In the genomic region with DNA sequence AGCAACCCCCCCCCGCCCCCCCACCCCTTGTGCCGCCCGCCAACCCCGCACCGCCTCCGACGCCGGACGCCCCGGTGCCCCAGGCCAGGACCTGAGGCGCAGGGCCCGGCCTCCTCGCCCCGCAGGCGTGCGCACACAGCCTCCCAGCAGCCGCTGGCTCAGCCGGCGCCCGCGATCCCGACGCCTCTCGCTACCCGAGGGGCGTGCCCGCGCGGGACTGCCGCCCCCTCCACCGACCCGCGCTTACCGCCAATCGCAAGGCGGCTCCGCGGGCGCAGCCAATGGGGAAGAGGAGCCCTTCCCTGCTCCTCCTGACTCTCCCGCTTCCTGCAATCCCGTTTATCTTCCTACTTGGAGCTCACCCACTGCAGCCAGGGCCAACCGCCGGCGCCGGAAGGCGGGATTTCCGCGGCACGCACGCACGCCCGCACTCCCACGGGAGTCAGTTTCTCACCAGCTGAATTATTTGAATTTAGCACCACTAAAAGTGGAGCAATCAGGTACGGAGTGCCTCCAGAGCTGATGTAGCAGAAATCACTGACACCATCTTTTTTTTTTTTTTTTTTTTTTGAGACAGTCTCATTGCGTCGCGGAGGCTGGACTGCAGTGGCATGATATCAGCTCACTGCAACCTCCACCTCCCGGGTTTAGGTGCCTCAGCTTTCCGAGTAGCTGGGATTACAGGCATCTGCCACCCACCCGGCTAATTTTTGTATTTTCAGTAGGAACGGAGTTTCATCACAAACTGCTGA, we compare ENCODE assay signal across 8 cellular contexts.
A peak's percentile ranks its signal among the peaks of the same experiment; 100 is the strongest.
DNase-seq lines count a peak whose midpoint lies in the region; ATAC-seq, FAIRE-seq and TF ChIP-seq lines count a peak whose summit lies in the region.
"Not testable (repeated sequence)": the region's sequence is repeated elsewhere in the genome, so short reads cannot be mapped to it uniquely, and the experiment has no call there.

No MANE protein-coding gene starts in this region.

- H3K9me3 ChIP-seq in K562 (replicated peaks; ENCODE audit: control insufficient read depth, insufficient read depth, low read depth, low read length); heart right ventricle; right lobe of liver; psoas muscle; aorta (ENCODE audit: control insufficient read depth, low read length): not testable (repeated sequence)

- H3K4me1 Mint-ChIP-seq in activated CD4-positive, alpha-beta T cell treated with anti-CD3 and anti-CD28 coated beads for 36 hours: not testable (repeated sequence)

- H4K20me1 ChIP-seq in K562 (replicated peaks; ENCODE audit: control insufficient read depth, insufficient read depth, low read length): not testable (repeated sequence)

- H3K36me3 ChIP-seq in K562 (ENCODE audit: control insufficient read depth, insufficient read depth, low read length); heart right ventricle; right lobe of liver; psoas muscle (ENCODE audit: insufficient read depth in 1 of 2, low read depth in 1 of 2); aorta (ENCODE audit: control insufficient read depth in 1 of 2, insufficient read depth in 2 of 2, low read length in 1 of 2): not testable (repeated sequence)

- not testable (repeated sequence) for H3K4me2 ChIP-seq in K562 (ENCODE audit: insufficient read depth, low read length)

- H3K27me3 ChIP-seq in K562 (ENCODE audit: control insufficient read depth in 2 of 2, insufficient read depth in 2 of 2, low read length in 2 of 2); heart right ventricle; right lobe of liver; psoas muscle (ENCODE audit: insufficient read depth in 3 of 3, low read length in 2 of 3); aorta (ENCODE audit: control insufficient read depth in 1 of 2, insufficient read depth in 2 of 2, low read length in 1 of 2): not testable (repeated sequence)

- not testable (repeated sequence) for TF ChIP-seq CTCF in K562 (IDR thresholded peaks at IDR 0.05 in 2 of 3, conservative IDR thresholded peaks at IDR 0.05 in 1 of 3; ENCODE audit: insufficient read depth in 2 of 3, low read depth in 1 of 3, low read length in 3 of 3); heart right ventricle (IDR thresholded peaks at IDR 0.05); right lobe of liver (IDR thresholded peaks at IDR 0.05); psoas muscle (IDR thresholded peaks at IDR 0.05)

- not testable (repeated sequence) for BruUV-seq in K562 (replicated peaks; lab: Mats Ljungman, UMichigan)

- not testable (repeated sequence) for H3K79me2 ChIP-seq in K562 (ENCODE audit: control insufficient read depth, insufficient read depth, low read length)

- peak; percentile 72 for ATAC-seq in GM18861 (IDR thresholded peaks at IDR 0.05; ENCODE audit: unreplicated experiment)
- ATAC-seq in GM21825 (IDR thresholded peaks at IDR 0.05; ENCODE audit: unreplicated experiment): peak; percentile 55
- peak; percentile 81 for ATAC-seq in activated CD4-positive, alpha-beta T cell treated with anti-CD3 and anti-CD28 coated beads for 36 hours
- peak; percentile 99 for ATAC-seq in K562
- peak in 7 of 8 donors; percentile 53 to 100 (median 95) for ATAC-seq in heart right ventricle
- peak; percentile 50 to 99 (median 89) for ATAC-seq in right lobe of liver
- peak in 3 of 4 donors; percentile 67 to 72 (median 68) for ATAC-seq in psoas muscle
- ATAC-seq in aorta (ENCODE audit: low FRiP score): peak; percentile 78

- not testable (repeated sequence) for FAIRE-seq in K562 (lab: Jason Lieb, UNC)

- not testable (repeated sequence) for H3K4me1 ChIP-seq in K562 (replicated peaks in 1 of 2; ENCODE audit: control insufficient read depth in 2 of 2, insufficient read depth in 2 of 2, low read length in 2 of 2); heart right ventricle; right lobe of liver; psoas muscle; aorta (ENCODE audit: control insufficient read depth in 1 of 2, insufficient read depth in 2 of 2, low read length in 2 of 2)

- in situ Hi-C loops in K562 (cut with MboI): not testable (repeated sequence)

- POLR2A ChIA-PET in activated CD4-positive, alpha-beta T cell treated with anti-CD3 and anti-CD28 coated beads for 36 hours (lab: Charles Lee); K562 (lab: Yijun Ruan, JAX): not testable (repeated sequence)

- H3K9me3 Mint-ChIP-seq in activated CD4-positive, alpha-beta T cell treated with anti-CD3 and anti-CD28 coated beads for 36 hours (ENCODE audit: low read depth): not testable (repeated sequence)

- H3K9me1 ChIP-seq in K562 (ENCODE audit: control insufficient read depth, insufficient read depth, low read length): not testable (repeated sequence)

- CTCF ChIA-PET in activated CD4-positive, alpha-beta T cell treated with anti-CD3 and anti-CD28 coated beads for 36 hours (lab: Charles Lee); K562 (lab: Yijun Ruan, JAX; ENCODE audit: low intra/inter-chr PET ratio): not testable (repeated sequence)

- not testable (repeated sequence) for DNase-seq in activated CD4-positive, alpha-beta T cell treated with anti-CD3 and anti-CD28 coated beads for 36 hours; K562 (ENCODE audit: extremely low read depth in 1 of 4, low spot score in 3 of 4); heart right ventricle; right lobe of liver; psoas muscle; aorta

- H3K27me3 Mint-ChIP-seq in activated CD4-positive, alpha-beta T cell treated with anti-CD3 and anti-CD28 coated beads for 36 hours: not testable (repeated sequence)

- not testable (repeated sequence) for H3K27ac Mint-ChIP-seq in activated CD4-positive, alpha-beta T cell treated with anti-CD3 and anti-CD28 coated beads for 36 hours

- not testable (repeated sequence) for H3K4me3 Mint-ChIP-seq in activated CD4-positive, alpha-beta T cell treated with anti-CD3 and anti-CD28 coated beads for 36 hours

- TF ChIP-seq POLR2A in K562 (conservative IDR thresholded peaks at IDR 0.05); right lobe of liver (IDR thresholded peaks at IDR 0.05): not testable (repeated sequence)

- H3K36me3 Mint-ChIP-seq in activated CD4-positive, alpha-beta T cell treated with anti-CD3 and anti-CD28 coated beads for 36 hours (ENCODE audit: low read depth): not testable (repeated sequence)

- TF ChIP-seq EP300 in K562 (IDR thresholded peaks at IDR 0.05; ENCODE audit: low read length): not testable (repeated sequence)

- not testable (repeated sequence) for TF ChIP-seq RAD21 in K562 (CRISPR knock-in tag; conservative IDR thresholded peaks at IDR 0.05 in 1 of 2, IDR thresholded peaks at IDR 0.05 in 1 of 2)

- H3K27ac ChIP-seq in K562 (ENCODE audit: extremely low read depth, low read depth, low read length); heart right ventricle; right lobe of liver; psoas muscle; aorta (ENCODE audit: low read depth in 1 of 2, low read length in 2 of 2): not testable (repeated sequence)

- intact Hi-C loops in activated CD4-positive, alpha-beta T cell treated with anti-CD3 and anti-CD28 coated beads for 36 hours (cut with DNase I, micrococcal nuclease); K562 (cut with micrococcal nuclease); heart right ventricle (cut with DNase I); right lobe of liver (cut with DNase I); psoas muscle (cut with DNase I); aorta (cut with DNase I): not testable (repeated sequence)

- H3K9ac ChIP-seq in K562 (ENCODE audit: insufficient read depth in 1 of 2, low read depth in 2 of 2, low read length in 2 of 2): not testable (repeated sequence)

- no CpG with 5 or more reads among the region's 61 CpGs for WGBS in K562 (ENCODE audit: insufficient coverage, low coverage, missing lambda C conversion rate)
- 12% methylated on average over 7 of the region's 61 CpGs; no CpG with 5 or more reads in 1 of the 2 donors for WGBS in heart right ventricle, 2 donors
- WGBS in right lobe of liver (ENCODE audit: insufficient coverage, low coverage, low lambda C conversion rate, missing lambda C conversion rate): no CpG with 5 or more reads among the region's 61 CpGs
- WGBS in psoas muscle, 3 donors: 24% methylated on average over 8 of the region's 61 CpGs; no CpG with 5 or more reads in 2 of the 3 donors
- WGBS in aorta, 2 donors: 23% methylated on average over 10 of the region's 61 CpGs; no CpG with 5 or more reads in 1 of the 2 donors

- not testable (repeated sequence) for H3K4me3 ChIP-seq in K562; right lobe of liver; psoas muscle; aorta (ENCODE audit: low read length in 2 of 2)
- H3K4me3 ChIP-seq in heart right ventricle: peak overlapping the region in 1 of 10 donors; percentile 33

- H2AFZ ChIP-seq in K562 (ENCODE audit: low read depth, low read length): not testable (repeated sequence)
